ENCODE assay signal across 9 cellular contexts in genomic region chr6:163808231-163808630, GRCh38.
"Had no signal": no experiment of that assay in that cellular context is flagged by ENCODE, and none has a peak within 500 bp of the region (broad histone marks: within the 10 kb centered on the region; RNA-seq: fewer than 3 reads in every experiment).

No MANE protein-coding gene starts in this region.

- FAIRE-seq: HTR-8/SVneo had no signal

- DNase-seq: GM23248, GOT3, H7, HFFc6, IMR-90, KBM-7 had no signal

- H3K9me3 ChIP-seq: HAP-1 had no signal

- H3K27ac ChIP-seq: GM23248 had no signal

- H3K4me3 ChIP-seq: GM23248, HAP-1 had no signal

- H3K9ac ChIP-seq: GM23248 had no signal

- H2AFZ ChIP-seq: GM23248 had no signal

- H3K36me3 ChIP-seq: HAP-1 had no signal

- ATAC-seq: HCT116 had no signal
